In the genomic region with DNA sequence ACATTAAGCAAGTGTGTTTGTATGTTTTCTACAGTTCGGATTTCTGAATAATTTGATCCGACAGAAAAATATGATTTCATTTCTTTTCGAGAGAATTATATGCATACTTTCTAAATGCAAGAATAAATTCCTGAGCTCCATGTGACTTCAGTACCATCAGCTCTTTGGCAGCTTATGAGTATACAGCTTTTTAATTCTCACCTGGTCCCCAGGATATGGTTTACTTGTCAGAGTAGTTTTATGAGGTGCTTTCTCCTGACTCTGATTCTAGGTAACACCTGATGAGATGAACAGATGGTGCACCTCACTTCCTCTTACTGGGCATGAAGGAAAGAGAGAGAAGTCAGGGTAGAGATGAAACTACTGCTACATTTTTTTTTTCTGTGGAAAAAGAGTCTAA, we compare ENCODE assay signal across 1 cellular context.
TF ChIP-seq lines count a peak whose summit lies in the region.

No MANE protein-coding gene starts in this region.

TF ChIP-seq in A549, 52 proteins besides CTCF, POLR2A, EP300 and RAD21:
- TF ChIP-seq KDM5A (IDR thresholded peaks at IDR 0.05) (no peak), HEYL (CRISPR knock-in tag; IDR thresholded peaks at IDR 0.05) (no peak)
